9 cellular contexts compared by ENCODE assay signal in genomic region chr14:104085032-104085888, GRCh38. TPM values are rescaled to one million over a fixed set of nuclear protein-coding genes. Genes with fewer than 3 reads are reported as not detected.
DNase-seq lines count a peak whose midpoint lies in the region; TF ChIP-seq lines count a peak whose summit lies in the region.
"Had no signal": no experiment of that assay in that cellular context is flagged by ENCODE, and none has a peak within 500 bp of the region (broad histone marks: within the 10 kb centered on the region; RNA-seq: fewer than 3 reads in every experiment).

TSS of gene ASPG (plus strand) at chr14:104085700. CDS start at chr14:104085771, 71 bp downstream.

- no TSS peak for BruUV-seq in OCI-LY7 (replicated peaks; lab: Mats Ljungman, UMichigan)

- TF ChIP-seq CTCF in OCI-LY7 (conservative IDR thresholded peaks at IDR 0.05; ENCODE audit: low read length) (no peak), glutamatergic neuron (IDR thresholded peaks at IDR 0.05; ENCODE audit: partially characterized antibody, unreplicated experiment) (no peak), neural progenitor cell (IDR thresholded peaks at IDR 0.05) (no peak)

- H3K9me2 ChIP-seq in OCI-LY7 (ENCODE audit: insufficient read depth, low read length) = no peaks in the 10 kb centered on the region

- H3K4me3 Mint-ChIP-seq in glutamatergic neuron (ENCODE audit: unreplicated experiment) (peak within 1 kb of the TSS; percentile 39), neural progenitor cell (no peak within 1 kb of the TSS)

- no peaks in the 10 kb centered on the region for H3F3A ChIP-seq in neural progenitor cell (ENCODE audit: low read depth)

- H3K27ac ChIP-seq in OCI-LY7 (ENCODE audit: low read depth, low read length, poor library complexity, severe bottlenecking) (no peak within 1 kb of the TSS), neural progenitor cell (no peak within 1 kb of the TSS)

- H3K27me3 ChIP-seq in neural progenitor cell = peaks cover 20% of the 10 kb centered on the region

- DNase-seq in D341Med (ENCODE audit: low spot score) (peak; percentile 33), OCI-LY7 (ENCODE audit: low spot score) (peak; percentile 29), glutamatergic neuron (peak; percentile 52), neural progenitor cell (ENCODE audit: low spot score) (peak; percentile 79), cortex of kidney (lab: John Stamatoyannopoulos, UW) (no peak), SW480 (ENCODE audit: low spot score) (no peak), OCI-M2 (lab: John Stamatoyannopoulos, UW; ENCODE audit: unreplicated experiment) (no peak), midbrain (lab: John Stamatoyannopoulos, UW) (no peak)

- no peak within 1 kb of the TSS for H3K4me3 ChIP-seq in OCI-LY7 (ENCODE audit: low read depth, low read length, poor library complexity, severe bottlenecking)
- H3K4me3 ChIP-seq in neural progenitor cell = peak within 1 kb of the TSS; percentile 49

- CTCF ChIA-PET in OCI-LY7 (lab: Charles Lee; ENCODE audit: unreplicated experiment) = no interaction called here

- H3K27me3 Mint-ChIP-seq in glutamatergic neuron (ENCODE audit: unreplicated experiment) (peaks cover 10% of the 10 kb centered on the region), neural progenitor cell (ENCODE audit: insufficient read depth, low read depth) (peaks cover 5% of the 10 kb centered on the region)

- no peaks in the 10 kb centered on the region for H4K20me1 ChIP-seq in OCI-LY7 (ENCODE audit: insufficient read depth, low read length)
- H4K20me1 ChIP-seq in neural progenitor cell (ENCODE audit: low read depth) = no peaks in the 10 kb centered on the region

- peaks cover 4% of the 10 kb centered on the region for H3K4me1 Mint-ChIP-seq in glutamatergic neuron (ENCODE audit: low read depth, unreplicated experiment)
- no peaks in the 10 kb centered on the region for H3K4me1 Mint-ChIP-seq in neural progenitor cell

- no peaks in the 10 kb centered on the region for H3K9me3 Mint-ChIP-seq in glutamatergic neuron (ENCODE audit: unreplicated experiment)
- H3K9me3 Mint-ChIP-seq in neural progenitor cell = no peaks in the 10 kb centered on the region

- H3K9me3 ChIP-seq in OCI-LY7 (ENCODE audit: low read length) (no peaks in the 10 kb centered on the region), neural progenitor cell (ENCODE audit: low read depth) (no peaks in the 10 kb centered on the region)

- H3K27ac Mint-ChIP-seq in glutamatergic neuron (ENCODE audit: unreplicated experiment) (no peak within 1 kb of the TSS), neural progenitor cell (peak within 1 kb of the TSS; percentile 9)

- intact Hi-C loops in OCI-LY7 (cut with micrococcal nuclease; ENCODE audit: unreplicated experiment) = no loop called here

- H3K36me3 Mint-ChIP-seq in glutamatergic neuron (ENCODE audit: unreplicated experiment) (no peaks in the 10 kb centered on the region), neural progenitor cell (no peaks in the 10 kb centered on the region)

- H3K9ac ChIP-seq in neural progenitor cell = no peak within 1 kb of the TSS

- H3K79me2 ChIP-seq in OCI-LY7 (ENCODE audit: insufficient read depth, low read depth, low read length) (no peaks in the 10 kb centered on the region), neural progenitor cell (ENCODE audit: low read depth) (no peaks in the 10 kb centered on the region)

- H3K4me2 ChIP-seq in OCI-LY7 (ENCODE audit: low read length) = no peak within 1 kb of the TSS
- peak within 1 kb of the TSS; percentile 76 for H3K4me2 ChIP-seq in neural progenitor cell

- POLR2A ChIA-PET in OCI-LY7 (lab: Charles Lee) = no interaction called here

- H3K36me3 ChIP-seq in OCI-LY7 (ENCODE audit: insufficient read depth, low read length) (no peaks in the 10 kb centered on the region), neural progenitor cell (no peaks in the 10 kb centered on the region)

- H2AFZ ChIP-seq in OCI-LY7 (ENCODE audit: low read length) (no peak within 1 kb of the TSS), neural progenitor cell (replicated peaks) (peak within 1 kb of the TSS; percentile 79)

- H3K4me1 ChIP-seq in OCI-LY7 (ENCODE audit: insufficient read depth, low read length, poor library complexity, severe bottlenecking) (no peaks in the 10 kb centered on the region), neural progenitor cell (no peaks in the 10 kb centered on the region)

RNA-seq across cellular contexts. Expression of gene ASPG, which starts in this region (rescaled TPM):
- not detected in 2 replicates for total RNA-seq in OCI-LY7 (2014; rRNA removed; shearing (Covaris generic))
- total RNA-seq in OCI-LY7 (2022) = not detected in 2 replicates
- not detected for total RNA-seq in glutamatergic neuron (ENCODE audit: unreplicated experiment)
- 0.87 and 1.2 TPM in 2 replicates for total RNA-seq in neural progenitor cell (ENCODE audit: low replicate concordance)
- total RNA-seq: RPMI7951 had no signal

Comparison
In these comparisons a context has a peak if more than half of its experiments do, and no peak if none do; other contexts are left out.
1. Peak in DNase-seq in OCI-LY7; RNA of the gene not detected or under 1 TPM.
2. Peak in DNase-seq in glutamatergic neuron; RNA of the gene not detected or under 1 TPM.
3. DNase-seq: peak in D341Med (single experiment) and neural progenitor cell (single experiment); none in cortex of kidney (single experiment), SW480 (single experiment), OCI-M2 (single experiment) and midbrain (single experiment).